9 cellular contexts compared by ENCODE assay signal in the genomic region with DNA sequence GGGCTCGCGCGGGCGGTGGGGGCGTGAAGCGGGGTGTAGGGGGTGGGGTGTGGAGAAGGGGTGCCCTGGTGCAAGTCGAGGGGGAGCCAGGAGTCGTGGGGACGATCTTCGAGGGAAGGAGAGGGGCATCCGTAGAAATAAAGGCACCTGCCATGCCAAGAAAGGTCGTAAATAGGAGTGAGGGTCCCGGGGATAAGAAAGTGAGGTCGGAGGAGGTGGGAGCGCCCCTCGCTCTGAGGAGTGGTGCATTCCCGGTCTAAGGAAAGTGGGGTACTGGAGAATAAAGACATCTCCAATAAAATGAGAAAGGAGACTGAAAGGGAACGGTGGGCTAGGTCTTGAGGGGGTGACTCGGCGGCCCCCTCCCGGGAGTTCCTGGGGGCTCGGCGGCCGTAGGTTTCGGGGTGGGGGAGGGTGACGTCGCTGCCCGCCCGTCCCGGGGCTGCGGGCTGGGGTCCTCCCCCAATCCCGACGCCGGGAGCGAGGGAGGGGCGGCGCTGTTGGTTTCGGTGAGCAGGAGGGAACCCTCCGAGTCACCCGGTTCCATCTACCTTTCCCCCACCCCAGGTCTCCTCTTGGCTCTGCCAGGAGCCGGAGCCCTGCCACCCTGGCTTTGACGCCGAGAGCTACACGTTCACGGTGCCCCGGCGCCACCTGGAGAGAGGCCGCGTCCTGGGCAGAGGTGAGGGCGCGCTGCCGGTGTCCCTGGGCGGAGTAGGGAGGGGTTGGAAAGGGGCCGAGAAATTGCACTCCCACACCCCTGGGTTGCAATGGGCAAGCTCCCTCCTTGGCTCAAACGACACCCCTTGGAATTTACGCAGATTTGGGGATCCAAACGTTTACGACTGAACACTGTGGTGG. TPM values are rescaled to one million over a fixed set of nuclear protein-coding genes. Genes with fewer than 3 reads are reported as not detected.
DNase-seq lines count a peak whose midpoint lies in the region; ATAC-seq and TF ChIP-seq lines count a peak whose summit lies in the region.
"Had no signal": no experiment of that assay in that cellular context is flagged by ENCODE, and none has a peak within 500 bp of the region (broad histone marks: within the 10 kb centered on the region; RNA-seq: fewer than 3 reads in every experiment).

No MANE protein-coding gene starts in this region.

- no peak overlapping the region for H2AFZ ChIP-seq in PC-9
- H2AFZ ChIP-seq in hepatocyte: peak overlapping the region; percentile 7

- peak overlapping the region; percentile 88 for H3K4me2 ChIP-seq in PC-9
- peak overlapping the region; percentile 86 for H3K4me2 ChIP-seq in hepatocyte

- peak overlapping the region; percentile 80 for H3K4me3 ChIP-seq in PC-9
- peak overlapping the region; percentile 87 for H3K4me3 ChIP-seq in hepatocyte
- peak overlapping the region; percentile 25 for H3K4me3 ChIP-seq in retinal pigment epithelial cell (ENCODE audit: low read length)
- H3K4me3 ChIP-seq in BE2C (ENCODE audit: low read depth, low read length): no peak overlapping the region

- peaks cover 42% of the 10 kb centered on the region for H3F3A ChIP-seq in PC-9 (ENCODE audit: insufficient read depth, low read depth)

- H3K27me3 ChIP-seq in PC-9 (ENCODE audit: insufficient read depth, low read depth) (no peaks in the 10 kb centered on the region), hepatocyte (no peaks in the 10 kb centered on the region), BE2C (peaks cover 18% of the 10 kb centered on the region)

- H3K36me3 ChIP-seq in PC-9 (ENCODE audit: low read depth) (peaks cover 7% of the 10 kb centered on the region; the same call in 1 of the 2 replicates), hepatocyte (replicated peaks; ENCODE audit: insufficient read depth, low read depth) (no peaks in the 10 kb centered on the region), BE2C (no peaks in the 10 kb centered on the region)

- POLR2A ChIA-PET in PC-9 (lab: Charles Lee; ENCODE audit: unreplicated experiment): interaction anchor here (0.6 to 0.8 kb wide), 4 partner anchors 9 to 327 kb away, joined by 3 to 11 read pairs (median 4); no protein-coding TSS in a partner anchor

- 4% methylated on average over 41 of the region's 58 CpGs for WGBS in hepatocyte (ENCODE audit: low lambda C conversion rate, missing lambda C conversion rate)

- H4K20me1 ChIP-seq in PC-9 (ENCODE audit: insufficient read depth): no peaks in the 10 kb centered on the region
- H4K20me1 ChIP-seq in hepatocyte (ENCODE audit: insufficient read depth, poor library complexity, severe bottlenecking): no peaks in the 10 kb centered on the region

- H3K27ac ChIP-seq in PC-9: peak overlapping the region; percentile 85
- H3K27ac ChIP-seq in hepatocyte: peak overlapping the region; percentile 93

- no peak for ATAC-seq in GM19351 (IDR thresholded peaks at IDR 0.05; ENCODE audit: unreplicated experiment)

- TF ChIP-seq CTCF in PC-9 (conservative IDR thresholded peaks at IDR 0.05): peak; percentile 25; the same call in 1 of the 2 replicates
- no peak for TF ChIP-seq CTCF in hepatocyte (IDR thresholded peaks at IDR 0.05; ENCODE audit: poor library complexity)
- no peak for TF ChIP-seq CTCF in retinal pigment epithelial cell (conservative IDR thresholded peaks at IDR 0.05; ENCODE audit: low read depth, low read length)
- no peak for TF ChIP-seq CTCF in BE2C (IDR thresholded peaks at IDR 0.05; ENCODE audit: low read depth, low read length)

- H3K79me2 ChIP-seq in PC-9 (ENCODE audit: low read depth): peaks cover 52% of the 10 kb centered on the region
- peaks cover 28% of the 10 kb centered on the region for H3K79me2 ChIP-seq in hepatocyte

- H3K4me1 ChIP-seq in PC-9 (replicated peaks; ENCODE audit: insufficient read depth) (peaks cover 50% of the 10 kb centered on the region), hepatocyte (ENCODE audit: insufficient read depth) (peaks cover 30% of the 10 kb centered on the region), BE2C (no peaks in the 10 kb centered on the region)

- H3K9me3 ChIP-seq in PC-9 (ENCODE audit: insufficient read depth, low read depth) (no peaks in the 10 kb centered on the region), hepatocyte (ENCODE audit: low read depth) (no peaks in the 10 kb centered on the region), BE2C (no peaks in the 10 kb centered on the region)

- BruUV-seq in PC-9 (replicated peaks; lab: Mats Ljungman, UMichigan): TSS peak; percentile 21

- CTCF ChIA-PET in PC-9 (lab: Charles Lee): interaction anchor here (0.6 to 1.4 kb wide), 3 partner anchors 60 to 320 kb away, joined by 4 to 7 read pairs (median 4); no protein-coding TSS in a partner anchor

- DNase-seq in NCI-H1092 treated with DMSO at 0.1 percent for 48 hours (lab: John Stamatoyannopoulos, UW) (peak; percentile 16), NCI-H1092 (lab: John Stamatoyannopoulos, UW) (no peak), PC-9 (peak; percentile 60 to 70), hepatocyte (ENCODE audit: low spot score) (peak; percentile 71), retinal pigment epithelial cell (ENCODE audit: low read depth) (no peak), AG08396 (ENCODE audit: low spot score) (no peak), BE2C (no peak)

- intact Hi-C loops in PC-9 (cut with micrococcal nuclease; ENCODE audit: unreplicated experiment): loop anchor here (1.0 to 2.0 kb wide), 2 partner anchors 31 to 55 kb away; no protein-coding TSS in a partner anchor

- H3K9me2 ChIP-seq in PC-9 (ENCODE audit: insufficient read depth): no peaks in the 10 kb centered on the region
- H3K9me2 ChIP-seq in hepatocyte (replicated peaks; ENCODE audit: insufficient read depth): no peaks in the 10 kb centered on the region

RNA-seq across cellular contexts. Expression of a gene that starts 0.9 kb away (rescaled TPM):
- total RNA-seq in PC-9 (2021) (117 and 120 TPM in 2 replicates), hepatocyte (190 and 193 TPM in 2 replicates)
- polyA plus RNA-seq in hepatocyte: 105 and 131 TPM in 2 replicates
- not detected for polyA plus RNA-seq in BE2C (2012; ENCODE audit: insufficient read depth, insufficient read length, low read depth)
- total RNA-seq: glomerular endothelial cell had no signal

Comparison
In these comparisons a context has a peak if more than half of its experiments do, and no peak if none do; other contexts are left out.
1. DNase-seq: peak in NCI-H1092 treated with DMSO at 0.1 percent for 48 hours (single experiment), PC-9 (2 of 2) and hepatocyte (single experiment); none in NCI-H1092 (single experiment), retinal pigment epithelial cell (single experiment), AG08396 (single experiment) and BE2C (single experiment).